ENCODE assay signal across 9 cellular contexts in the genomic region with DNA sequence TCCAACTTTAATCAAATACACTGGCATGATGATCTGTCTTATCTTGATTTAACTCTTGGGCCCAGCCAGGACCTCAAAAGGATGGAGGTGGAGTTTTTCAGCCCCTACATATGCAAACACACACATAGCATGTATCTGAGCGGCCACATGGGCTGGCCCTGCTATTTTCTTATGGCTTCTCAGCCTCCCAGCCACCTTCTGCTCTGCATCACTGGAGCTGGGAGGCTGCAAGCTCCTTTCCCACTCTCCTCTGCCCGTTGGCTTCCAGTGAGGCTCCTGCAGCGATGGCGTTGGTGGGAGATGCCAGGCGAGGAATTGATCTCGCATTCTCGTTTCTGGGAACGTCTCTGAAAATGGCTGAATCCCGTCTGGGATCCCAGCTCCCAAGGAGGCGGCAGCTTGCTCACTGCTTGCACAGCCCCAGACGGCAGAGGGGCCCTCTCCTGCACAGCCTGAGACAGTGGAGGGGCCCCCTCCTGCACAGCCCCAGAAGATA. TPM values are rescaled to one million over a fixed set of nuclear protein-coding genes. Genes with fewer than 3 reads are reported as not detected.
DNase-seq lines count a peak whose midpoint lies in the region; TF ChIP-seq lines count a peak whose summit lies in the region.
"Had no signal": no experiment of that assay in that cellular context is flagged by ENCODE, and none has a peak within 500 bp of the region (broad histone marks: within the 10 kb centered on the region; RNA-seq: fewer than 3 reads in every experiment).

No MANE protein-coding gene starts in this region.

- peaks cover 6% of the 10 kb centered on the region for H3K4me1 Mint-ChIP-seq in endodermal cell

- 85 to 91% methylated on average over 9 to 11 of the region's 11 CpGs for WGBS in endodermal cell (ENCODE audit: insufficient coverage in 1 of 2, insufficient read length in 1 of 2), 2 experiments

- DNase-seq in NT2/D1 (ENCODE audit: low read depth, low spot score) (no peak), endodermal cell (no peak), osteoblast (ENCODE audit: insufficient read length, low spot score, missing footprints) (peak; percentile 74), COLO668 (lab: John Stamatoyannopoulos, UW; ENCODE audit: unreplicated experiment) (no peak), NCI-H2029 treated with DMSO at 0.1 percent for 48 hours (lab: John Stamatoyannopoulos, UW) (no peak), NCI-H146 (lab: John Stamatoyannopoulos, UW) (no peak), midbrain (lab: John Stamatoyannopoulos, UW) (no peak)

- peak overlapping the region; percentile 70 for H3K27ac Mint-ChIP-seq in endodermal cell

- H3K9ac ChIP-seq in BLaER1 treated with 17β-estradiol and CSF1 and Interleukin-3, amounts not matched to agents 10 nM and 100 nM, result peak overlapping the region; percentile 81 to 90 (median 86)
- H3K9ac ChIP-seq in NT2/D1 (ENCODE audit: insufficient read length, low read depth) (peak overlapping the region; percentile 36), endodermal cell (ENCODE audit: extremely low read depth, low read length, poor library complexity, severe bottlenecking) (no peak overlapping the region)

- peak overlapping the region; percentile 74 for H3K4me3 Mint-ChIP-seq in endodermal cell

- peaks cover 7% of the 10 kb centered on the region for H3K36me3 Mint-ChIP-seq in endodermal cell (ENCODE audit: low read depth)

- no peak for TF ChIP-seq CTCF in endodermal cell (conservative IDR thresholded peaks at IDR 0.05)
- no peak for TF ChIP-seq CTCF in osteoblast (IDR thresholded peaks at IDR 0.05; ENCODE audit: extremely low read depth, low read depth, low read length)

- peaks cover 3% of the 10 kb centered on the region for H3K9me3 Mint-ChIP-seq in endodermal cell

- H3K4me1 ChIP-seq in BLaER1 treated with 17β-estradiol and CSF1 and Interleukin-3, amounts not matched to agents 10 nM and 100 nM, result peaks cover 75 to 88% (median 81%) of the 10 kb centered on the region in 10 experiments
- H3K4me1 ChIP-seq in NT2/D1 (ENCODE audit: insufficient read depth, insufficient read length), result peaks cover 3% of the 10 kb centered on the region
- H3K4me1 ChIP-seq in endodermal cell (ENCODE audit: control insufficient read depth, insufficient read depth, low read length), result no peaks in the 10 kb centered on the region
- peaks cover 8% of the 10 kb centered on the region for H3K4me1 ChIP-seq in osteoblast (ENCODE audit: insufficient read depth, low read length)

- peak overlapping the region; percentile 82 to 94 (median 89) for H3K27ac ChIP-seq in BLaER1 treated with 17β-estradiol and CSF1 and Interleukin-3, amounts not matched to agents 10 nM and 100 nM
- peak overlapping the region; percentile 87 for H3K27ac ChIP-seq in endodermal cell (ENCODE audit: low read depth, low read length)
- H3K27ac ChIP-seq in osteoblast (ENCODE audit: low read depth, low read length), result no peak overlapping the region

- H3K27me3 ChIP-seq in BLaER1 treated with 17β-estradiol and CSF1 and Interleukin-3, amounts not matched to agents 10 nM and 100 nM, result peaks cover 0 to 9% (median 0%) of the 10 kb centered on the region in 11 experiments; a peak in 4 of 22 replicates
- H3K27me3 ChIP-seq in NT2/D1 (ENCODE audit: insufficient read depth, insufficient read length) (no peaks in the 10 kb centered on the region), endodermal cell (ENCODE audit: control insufficient read depth, insufficient read depth, low read length, poor library complexity, severe bottlenecking) (no peaks in the 10 kb centered on the region), osteoblast (ENCODE audit: insufficient read depth, low read length) (no peaks in the 10 kb centered on the region)

- peak overlapping the region; percentile 56 to 85 (median 70) for H3K4me3 ChIP-seq in BLaER1 treated with 17β-estradiol and CSF1 and Interleukin-3, amounts not matched to agents 10 nM and 100 nM
- H3K4me3 ChIP-seq in NT2/D1 (ENCODE audit: insufficient read length, low read depth) (no peak overlapping the region), endodermal cell (ENCODE audit: low read length) (peak overlapping the region; percentile 90), osteoblast (ENCODE audit: insufficient read depth, low read length) (peak overlapping the region; percentile 86)

- no peaks in the 10 kb centered on the region for H3K9me3 ChIP-seq in BLaER1 treated with 17β-estradiol and CSF1 and Interleukin-3, amounts not matched to agents 10 nM and 100 nM (replicated peaks in 1 of 11)
- H3K9me3 ChIP-seq in NT2/D1 (ENCODE audit: insufficient read depth, low read length) (no peaks in the 10 kb centered on the region; the same call in 1 of the 2 replicates), endodermal cell (ENCODE audit: control insufficient read depth, low read length) (no peaks in the 10 kb centered on the region), osteoblast (ENCODE audit: low read depth, low read length) (no peaks in the 10 kb centered on the region)

- H3K27me3 Mint-ChIP-seq in endodermal cell (ENCODE audit: insufficient read depth), result no peaks in the 10 kb centered on the region

- peak overlapping the region; percentile 3 for H2AFZ ChIP-seq in osteoblast (ENCODE audit: low read length)

- peaks cover 4% of the 10 kb centered on the region for H3K79me2 ChIP-seq in osteoblast (ENCODE audit: insufficient read depth, low read length)

- peak overlapping the region; percentile 96 to 100 (median 98) for H3K4me2 ChIP-seq in BLaER1 treated with 17β-estradiol and CSF1 and Interleukin-3, amounts not matched to agents 10 nM and 100 nM
- peak overlapping the region; percentile 96 for H3K4me2 ChIP-seq in osteoblast (ENCODE audit: insufficient read depth, low read length)

- peaks cover 0 to 25% (median 13%) of the 10 kb centered on the region in 11 experiments; a peak in 13 of 22 replicates for H4K20me1 ChIP-seq in BLaER1 treated with 17β-estradiol and CSF1 and Interleukin-3, amounts not matched to agents 10 nM and 100 nM
- H4K20me1 ChIP-seq in osteoblast (ENCODE audit: insufficient read depth, low read length), result no peaks in the 10 kb centered on the region

- peaks cover 0 to 17% (median 0%) of the 10 kb centered on the region in 11 experiments; a peak in 8 of 22 replicates for H3K36me3 ChIP-seq in BLaER1 treated with 17β-estradiol and CSF1 and Interleukin-3, amounts not matched to agents 10 nM and 100 nM
- H3K36me3 ChIP-seq in NT2/D1 (ENCODE audit: insufficient read depth, insufficient read length, low read length) (peaks cover 12% of the 10 kb centered on the region), endodermal cell (ENCODE audit: control insufficient read depth, insufficient read depth, low read length) (no peaks in the 10 kb centered on the region), osteoblast (ENCODE audit: insufficient read depth, low read length) (no peaks in the 10 kb centered on the region)

RNA-seq across cellular contexts. Expression of a gene that starts 1.7 kb away (rescaled TPM):
- 10 to 100 TPM; 33.4 to 34.4 TPM for total RNA-seq in endodermal cell
- 33.4 TPM for polyA plus RNA-seq in endodermal cell (2013, experiment 1 of 2)
- polyA plus RNA-seq in endodermal cell (2013, experiment 2 of 2), result 29.0 TPM
- total RNA-seq in osteoblast, result 8.0 and 9.4 TPM in 2 replicates

RNA-seq across cellular contexts. Expression of a gene that starts 28.7 kb away (rescaled TPM):
- under 1 TPM; 0.29 to 0.46 TPM for total RNA-seq in endodermal cell
- polyA plus RNA-seq in endodermal cell (2013, experiment 1 of 2), result 1.1 TPM
- polyA plus RNA-seq in endodermal cell (2013, experiment 2 of 2), result 0.95 TPM
- 29.2 and 36.6 TPM in 2 replicates for total RNA-seq in osteoblast

RNA-seq across cellular contexts. Expression of a gene that starts 47.9 kb away (rescaled TPM):
- total RNA-seq in endodermal cell, result under 1 TPM in 1 of 2 donors, not detected in 1; 0.42 TPM
- 3.1 TPM for polyA plus RNA-seq in endodermal cell (2013, experiment 1 of 2)
- polyA plus RNA-seq in endodermal cell (2013, experiment 2 of 2), result 0.79 TPM
- total RNA-seq in osteoblast, result under 0.01 TPM in 1 of 2 replicates, not detected in the other
- total RNA-seq: SK-MEL-5 had no signal

RNA-seq across cellular contexts. Expression of a gene that starts 54.8 kb away (rescaled TPM):
- total RNA-seq in endodermal cell (not detected), osteoblast (not detected in 2 replicates)
- polyA plus RNA-seq in endodermal cell (2013, experiment 1 of 2), result 59.2 TPM
- polyA plus RNA-seq in endodermal cell (2013, experiment 2 of 2), result 46.1 TPM
- total RNA-seq: SK-MEL-5 had no signal

RNA-seq across cellular contexts. Expression of a gene that starts 58.5 kb away (rescaled TPM):
- 10 to 100 TPM; 45.6 to 49.5 TPM for total RNA-seq in endodermal cell
- 34.9 TPM for polyA plus RNA-seq in endodermal cell (2013, experiment 1 of 2)
- polyA plus RNA-seq in endodermal cell (2013, experiment 2 of 2), result 35.6 TPM
- 15.2 and 18.6 TPM in 2 replicates for total RNA-seq in osteoblast

Comparison
In these comparisons a context has a peak if more than half of its experiments do, and no peak if none do; other contexts are left out.
1. RNA of a gene that starts 28.7 kb away (total RNA-seq): 29.2 to 36.6 TPM in osteoblast; 0.29 to 0.46 TPM in endodermal cell; every median in the first group is over 10 times any median in the second.